In the genomic region with DNA sequence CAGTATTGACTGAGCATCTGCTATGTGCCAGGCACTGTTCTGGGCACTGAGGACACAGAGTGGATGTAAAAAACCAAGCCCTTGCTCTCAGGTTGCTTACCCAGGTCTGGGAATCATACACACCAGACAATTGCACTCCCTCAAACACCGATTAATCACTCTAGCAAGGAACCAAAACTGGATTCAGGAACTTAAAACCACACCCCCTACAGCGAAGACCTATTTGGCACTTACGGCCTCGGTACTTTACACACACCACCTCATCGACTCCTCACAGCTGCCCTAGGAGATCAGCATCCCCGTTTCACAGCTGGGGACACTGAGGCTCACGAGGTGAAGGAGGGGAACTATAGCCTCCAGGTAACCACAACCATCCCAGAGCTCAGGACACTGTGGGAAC, we compare ENCODE assay signal across 8 cellular contexts. TPM values are rescaled to one million over a fixed set of nuclear protein-coding genes. Genes with fewer than 3 reads are reported as not detected.
DNase-seq lines count a peak whose midpoint lies in the region; ATAC-seq and TF ChIP-seq lines count a peak whose summit lies in the region.

No MANE protein-coding gene starts in this region.

- H3K36me3 ChIP-seq in mucosa of stomach (ENCODE audit: control insufficient read depth, insufficient read depth, low read length), result no peaks in the 10 kb centered on the region
- H3K36me3 ChIP-seq in testis (ENCODE audit: low read depth, missing control alignments), result no peaks in the 10 kb centered on the region

- whole genome bisulfite sequencing in testis, 2 donors, result 63 to 71% methylated on average over 5 to 7 of the region's 7 CpGs

- no peaks in the 10 kb centered on the region for H3K36me3 Mint-ChIP-seq in central memory CD8-positive, alpha-beta T cell (ENCODE audit: insufficient read depth)

- peaks cover 68% of the 10 kb centered on the region for H3K4me1 Mint-ChIP-seq in central memory CD8-positive, alpha-beta T cell

- no peak for DNase-seq in AG04450 (ENCODE audit: low read depth, low spot score)
- DNase-seq in LNCaP clone FGC (ENCODE audit: low read depth), result no peak
- no peak for DNase-seq in central memory CD8-positive, alpha-beta T cell (ENCODE audit: low spot score in 2 of 2)
- DNase-seq in kidney glomerular epithelial cell (lab: John Stamatoyannopoulos, UW), result no peak
- no peak for DNase-seq in activated CD8-positive, alpha-beta memory T cell treated with anti-CD3 and anti-CD28 coated beads for 24 hours
- no peak for DNase-seq in NCI-H2171 (lab: John Stamatoyannopoulos, UW)
- no peak for DNase-seq in testis

- no peak for TF ChIP-seq POLR2A in testis (IDR thresholded peaks at IDR 0.05)

- H3K27me3 ChIP-seq in AG04450 (ENCODE audit: control insufficient read depth, insufficient read depth, low read length) (no peaks in the 10 kb centered on the region), mucosa of stomach (ENCODE audit: control insufficient read depth, insufficient read depth, low read length) (no peaks in the 10 kb centered on the region), testis (no peaks in the 10 kb centered on the region)

- intact Hi-C loops in testis (cut with DNase I; ENCODE audit: low total_unique reads), result loop anchor here (10.0 kb wide), 1 partner anchor 74 kb away; no protein-coding TSS in a partner anchor

- no peaks in the 10 kb centered on the region for H3K9me3 Mint-ChIP-seq in central memory CD8-positive, alpha-beta T cell

- ATAC-seq in central memory CD8-positive, alpha-beta T cell (replicated peaks; ENCODE audit: extremely low read depth, poor library complexity, severe bottlenecking), result no peak

- H3K4me1 ChIP-seq in mucosa of stomach (ENCODE audit: control insufficient read depth, insufficient read depth, low read length) (peaks cover 21% of the 10 kb centered on the region), testis (peaks cover 4% of the 10 kb centered on the region)

- POLR2A ChIA-PET in AG04450 (lab: Yijun Ruan, JAX), result no interaction called here

- no peaks in the 10 kb centered on the region for H3K27me3 Mint-ChIP-seq in central memory CD8-positive, alpha-beta T cell

- H3K9me3 ChIP-seq in AG04450 (ENCODE audit: control insufficient read depth, insufficient read depth, low read length) (peaks cover 3% of the 10 kb centered on the region; the same call in 1 of the 2 replicates), mucosa of stomach (ENCODE audit: control insufficient read depth, low read length) (no peaks in the 10 kb centered on the region), testis (no peaks in the 10 kb centered on the region)

- CTCF ChIA-PET in AG04450 (lab: Charles Lee), result interaction anchor here (0.7 to 1.6 kb wide), 3 partner anchors 26 to 74 kb away, joined by 3 to 11 read pairs (median 4); no protein-coding TSS in a partner anchor

- peak overlapping the region; percentile 89 for H3K4me3 ChIP-seq in AG04450 (ENCODE audit: low read depth, low read length)
- H3K4me3 ChIP-seq in LNCaP clone FGC (ENCODE audit: low read depth, low read length), result peak overlapping the region; percentile 67; the same call in 1 of the 2 replicates
- no peak overlapping the region for H3K4me3 ChIP-seq in mucosa of stomach (ENCODE audit: low read length)
- no peak overlapping the region for H3K4me3 ChIP-seq in testis

- no peak overlapping the region for H3K27ac ChIP-seq in AG04450 (ENCODE audit: low read depth, low read length)
- H3K27ac ChIP-seq in testis, result no peak overlapping the region

- H3K4me3 Mint-ChIP-seq in central memory CD8-positive, alpha-beta T cell, result peak overlapping the region; percentile 97

- peak overlapping the region; percentile 93 for H3K27ac Mint-ChIP-seq in central memory CD8-positive, alpha-beta T cell (ENCODE audit: low read depth)

- TF ChIP-seq CTCF in AG04450 (IDR thresholded peaks at IDR 0.05; ENCODE audit: low read depth, low read length) (no peak), LNCaP clone FGC (IDR thresholded peaks at IDR 0.05; ENCODE audit: control insufficient read depth, extremely low read depth, insufficient read depth) (no peak), testis (IDR thresholded peaks at IDR 0.05) (no peak)

- H3K9ac ChIP-seq in mucosa of stomach (ENCODE audit: low read length), result peak overlapping the region; percentile 90

RNA-seq across cellular contexts. Expression of gene GLTP, which starts 1.6 kb away (rescaled TPM):
- polyA plus RNA-seq in AG04450 (2011; rRNA removed), result 28.8 and 30.3 TPM in 2 replicates
- 63.5 and 102 TPM in 2 replicates for polyA minus RNA-seq in AG04450 (2011; rRNA and poly(A)+ RNA removed)
- 10 to 100 TPM; 20.0 to 23.1 TPM for total RNA-seq in testis
- polyA plus RNA-seq in testis (ENCODE audit: insufficient read depth, low read depth, low replicate concordance), result 27.1 TPM

RNA-seq across cellular contexts. Expression of gene TCHP, which starts 21.3 kb away (rescaled TPM):
- polyA plus RNA-seq in AG04450 (2011; rRNA removed), result 7.6 and 9.1 TPM in 2 replicates
- 4.5 and 6.4 TPM in 2 replicates for polyA minus RNA-seq in AG04450 (2011; rRNA and poly(A)+ RNA removed)
- 10 to 100 TPM; 38.0 to 59.4 TPM for total RNA-seq in testis
- 23.2 TPM for polyA plus RNA-seq in testis (ENCODE audit: insufficient read depth, low read depth, low replicate concordance)

RNA-seq across cellular contexts. Expression of gene TRPV4, which starts 45.6 kb away (rescaled TPM):
- polyA plus RNA-seq in AG04450 (2011; rRNA removed) (5.2 and 6.8 TPM in 2 replicates), testis (ENCODE audit: insufficient read depth, low read depth, low replicate concordance) (2.2 TPM)
- polyA minus RNA-seq in AG04450 (2011; rRNA and poly(A)+ RNA removed), result 11.4 and 16.2 TPM in 2 replicates
- 1 to 10 TPM; 1.3 to 3.0 TPM for total RNA-seq in testis

Comparison
In these comparisons a context has a peak if more than half of its experiments do, and no peak if none do; other contexts are left out.
1. H3K4me3 ChIP-seq: peak in AG04450 (single experiment) and LNCaP clone FGC (single experiment); none in mucosa of stomach (single experiment) and testis (0 of 2).